26 cellular contexts compared by ENCODE assay signal in the genomic region with DNA sequence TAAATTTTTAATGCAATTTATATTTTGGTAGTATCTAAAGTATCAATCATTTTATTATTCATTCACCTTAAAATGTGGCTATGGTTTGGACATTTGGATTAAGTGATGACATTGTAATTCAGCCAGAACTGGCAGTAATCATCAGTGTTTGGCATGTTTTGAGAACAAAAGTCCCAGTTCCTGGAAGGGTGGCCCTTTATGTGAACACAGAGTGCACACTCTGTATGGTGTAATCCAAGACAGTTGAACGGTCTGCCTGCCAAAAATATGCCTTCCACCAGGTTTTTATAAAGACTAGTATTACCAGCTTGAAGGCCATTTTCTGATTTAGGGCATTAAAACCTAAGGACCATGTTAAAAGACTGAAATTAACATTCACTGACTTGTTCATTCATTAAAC.
"Had no signal": no experiment of that assay in that cellular context is flagged by ENCODE, and none has a peak within 500 bp of the region (broad histone marks: within the 10 kb centered on the region; RNA-seq: fewer than 3 reads in every experiment).

No MANE protein-coding gene starts in this region.

- H3K79me2 ChIP-seq: hepatocyte had no signal

- H2AFZ ChIP-seq: hepatocyte had no signal

- H3K4me3 ChIP-seq: ascending aorta, gastroesophageal sphincter, hepatocyte, upper lobe of left lung, vagina had no signal

- H3K36me3 ChIP-seq: ascending aorta, upper lobe of left lung, vagina had no signal

- H3K4me2 ChIP-seq: hepatocyte had no signal

- H3K27me3 ChIP-seq: ascending aorta, gastroesophageal sphincter, hepatocyte, upper lobe of left lung, vagina had no signal

- ATAC-seq: effector memory CD8-positive, alpha-beta T cell; gastroesophageal sphincter; left ventricle myocardium superior; sciatic nerve; stimulated activated memory B cell treated with anti-CD40 and anti-IgM and Interleukin-4, amounts not matched to agents 10 μg/mL and 1 μg/mL and 100 μg/mL, for 72 hours; stimulated activated naive CD8-positive, alpha-beta T cell treated with anti-CD3 and anti-CD28 coated beads, Interleukin-15, amount 100 ng/mL, for 72 hours had no signal

- FAIRE-seq: small intestine had no signal

- H3K4me1 ChIP-seq: ascending aorta, upper lobe of left lung had no signal

- DNase-seq: activated CD4-positive, alpha-beta memory T cell treated with anti-CD3 and anti-CD28 coated beads for 36 hours; activated CD4-positive, alpha-beta T cell treated with anti-CD3 and anti-CD28 coated beads, Interleukin-2, amount 10 ng/mL, durations not matched to agents 24 days and 14 days; activated CD4-positive, CD25-positive, alpha-beta regulatory T cell treated with anti-CD3 and anti-CD28 coated beads, Interleukin-2, amount 50 U/mL, for 72 hours; activated CD8-positive, alpha-beta memory T cell treated with anti-CD3 and anti-CD28 coated beads, Interleukin-2, amount 50 U/mL, for 48 hours; activated gamma-delta T cell; activated naive CD4-positive, alpha-beta T cell treated with anti-CD3 and anti-CD28 coated beads, Interleukin-2, amount 10 ng/mL, durations not matched to agents 7 days and 5 days; activated naive CD8-positive, alpha-beta T cell treated with anti-CD3 and anti-CD28 coated beads, Interleukin-2, amount 10 ng/mL, durations not matched to agents 7 days and 5 days; activated T-cell treated with anti-CD3 and anti-CD28 coated beads, Interleukin-2, amount 50 U/mL, for 24 hours; cortex of kidney; effector memory CD8-positive, alpha-beta T cell; islet precursor cell; left ventricle myocardium superior; mammary epithelial cell; small intestine; stimulated activated CD4-positive, alpha-beta T cell treated with anti-CD3 and anti-CD28 coated beads, Interleukin-4, amount 100 ng/mL, for 4 hours; stimulated activated CD8-positive, alpha-beta memory T cell treated with anti-CD3 and anti-CD28 coated beads, Interleukin-4, amount 100 ng/mL, for 48 hours; stimulated activated naive CD8-positive, alpha-beta T cell treated with anti-CD3 and anti-CD28 coated beads, Interleukin-15, amount 100 ng/mL, for 72 hours; substantia nigra; T-helper 9 cell; upper lobe of left lung had no signal

- H3K9me3 ChIP-seq: ascending aorta, gastroesophageal sphincter, upper lobe of left lung, vagina had no signal

- H3K27ac ChIP-seq: ascending aorta, gastroesophageal sphincter, hepatocyte, upper lobe of left lung, vagina had no signal
